In genomic region chr1:58746757-58747156, GRCh38 we compare ENCODE assay signal across 16 cellular contexts.
"Had no signal": no experiment of that assay in that cellular context is flagged by ENCODE, and none has a peak within 500 bp of the region (broad histone marks: within the 10 kb centered on the region; RNA-seq: fewer than 3 reads in every experiment).

No MANE protein-coding gene starts in this region.

- H3K9me3 ChIP-seq: colonic mucosa, psoas muscle, tibial nerve, uterus had no signal

- H3K4me1 ChIP-seq: colonic mucosa, psoas muscle, tibial nerve, uterus had no signal

- DNase-seq: activated CD4-positive, alpha-beta T cell treated with anti-CD3 and anti-CD28 coated beads, Interleukin-2, amount 50 U/mL, for 4 hours; activated naive CD4-positive, alpha-beta T cell; activated naive CD8-positive, alpha-beta T cell treated with anti-CD3 and anti-CD28 coated beads, Interleukin-2, amount 10 ng/mL, durations not matched to agents 7 days and 5 days; amygdala; colonic mucosa; left ventricle myocardium superior; naive thymus-derived CD4-positive, alpha-beta T cell; psoas muscle; right cardiac atrium; stimulated activated naive CD8-positive, alpha-beta T cell treated with anti-CD3 and anti-CD28 coated beads, Interleukin-15, Interleukin-2, amounts not matched to agents 100 U/mL and 50 U/mL, for 24 hours; substantia nigra; uterus had no signal

- H3K27ac ChIP-seq: colonic mucosa, psoas muscle, tibial nerve, uterus had no signal

- H3K9me3 Mint-ChIP-seq: activated naive CD8-positive, alpha-beta T cell treated with anti-CD3 and anti-CD28 coated beads, Interleukin-2, amount 10 ng/mL, durations not matched to agents 7 days and 5 days; central memory CD8-positive, alpha-beta T cell had no signal

- H3K36me3 ChIP-seq: colonic mucosa, tibial nerve, uterus had no signal

- ATAC-seq: left ventricle myocardium superior; naive thymus-derived CD4-positive, alpha-beta T cell; psoas muscle; stimulated activated naive CD8-positive, alpha-beta T cell treated with anti-CD3 and anti-CD28 coated beads, Interleukin-15, Interleukin-2, amounts not matched to agents 100 U/mL and 50 U/mL, for 24 hours had no signal

- H3K4me3 Mint-ChIP-seq: activated naive CD8-positive, alpha-beta T cell treated with anti-CD3 and anti-CD28 coated beads, Interleukin-2, amount 10 ng/mL, durations not matched to agents 7 days and 5 days; brain; central memory CD8-positive, alpha-beta T cell; naive thymus-derived CD4-positive, alpha-beta T cell had no signal

- FAIRE-seq: endometrium had no signal

- H3K27me3 ChIP-seq: colonic mucosa, tibial nerve, uterus had no signal

- H3K36me3 Mint-ChIP-seq: brain had no signal

- H3K27ac Mint-ChIP-seq: activated naive CD8-positive, alpha-beta T cell treated with anti-CD3 and anti-CD28 coated beads, Interleukin-2, amount 10 ng/mL, durations not matched to agents 7 days and 5 days; brain; naive thymus-derived CD4-positive, alpha-beta T cell had no signal

- H3K4me3 ChIP-seq: colonic mucosa, psoas muscle, tibial nerve, uterus had no signal
